In the genomic region with DNA sequence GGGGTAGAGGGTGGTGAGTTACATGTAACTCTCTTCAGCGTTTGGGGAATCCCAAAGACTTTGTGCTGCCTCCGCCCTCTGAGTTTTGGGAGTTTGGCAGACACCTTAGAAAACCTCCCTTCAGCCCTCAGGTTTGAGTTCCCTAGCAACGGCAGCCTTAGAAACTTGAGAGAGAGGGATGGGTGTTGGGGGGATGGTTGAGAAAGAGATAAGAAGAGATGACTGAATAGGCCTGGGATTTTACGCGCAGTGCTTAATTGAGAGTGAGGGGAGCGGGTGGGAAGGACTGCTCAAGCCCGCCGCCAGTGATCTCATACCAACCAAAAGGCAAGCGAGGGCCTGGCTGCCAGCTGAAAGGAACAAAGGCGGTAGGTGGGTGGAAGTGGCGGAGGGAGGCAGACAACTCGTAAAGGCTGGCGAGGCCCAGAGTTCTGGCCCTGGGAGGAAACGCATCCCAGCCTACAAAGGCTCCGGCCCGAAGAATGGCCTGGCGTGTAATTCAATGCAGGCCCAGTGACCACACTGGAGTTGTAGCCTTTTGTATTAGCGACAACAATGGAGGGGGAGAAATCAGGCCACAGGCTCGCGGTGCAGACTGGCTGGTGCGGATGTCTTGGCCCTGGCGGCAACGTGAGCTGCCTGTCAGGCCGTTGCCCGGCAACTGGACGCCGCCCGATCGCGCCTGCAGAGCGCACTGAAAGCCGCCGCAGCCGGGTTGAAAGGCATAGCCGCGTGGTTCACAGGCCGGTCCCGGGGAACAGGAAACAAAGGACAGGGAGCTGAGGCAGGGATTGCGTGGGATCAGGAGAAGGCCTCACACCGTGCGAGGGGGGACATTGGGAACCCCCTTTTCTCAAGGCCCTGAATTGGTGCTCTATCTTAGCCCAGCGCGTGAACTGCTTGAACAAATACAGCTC, we compare ENCODE assay signal across 1 cellular context.
TF ChIP-seq lines count a peak whose summit lies in the region.

No MANE protein-coding gene starts in this region.

TF ChIP-seq in H1, 55 proteins besides CTCF, POLR2A, EP300 and RAD21 (continued from another document):
- peak; percentile 71; the same call in 1 of the 2 replicates for TF ChIP-seq POLR2AphosphoS5 (IDR thresholded peaks at IDR 0.05; ENCODE audit: low read depth, low read length)
- 0 out of 2 replicates have a peak, but pooled peaks have one; percentile 20 for TF ChIP-seq TBP (IDR thresholded peaks at IDR 0.05; ENCODE audit: low read depth, low read length)
- TF ChIP-seq KDM4A (IDR thresholded peaks at IDR 0.05; ENCODE audit: low read depth, low read length, severe bottlenecking), result no peak
- TF ChIP-seq HDAC2 (IDR thresholded peaks at IDR 0.05; ENCODE audit: borderline replicate concordance in 1 of 2, low read depth in 2 of 2, low read length in 2 of 2), result peak in 1 of 2 experiments; percentile 49; a peak in 1 of 4 replicates
